In the genomic region with DNA sequence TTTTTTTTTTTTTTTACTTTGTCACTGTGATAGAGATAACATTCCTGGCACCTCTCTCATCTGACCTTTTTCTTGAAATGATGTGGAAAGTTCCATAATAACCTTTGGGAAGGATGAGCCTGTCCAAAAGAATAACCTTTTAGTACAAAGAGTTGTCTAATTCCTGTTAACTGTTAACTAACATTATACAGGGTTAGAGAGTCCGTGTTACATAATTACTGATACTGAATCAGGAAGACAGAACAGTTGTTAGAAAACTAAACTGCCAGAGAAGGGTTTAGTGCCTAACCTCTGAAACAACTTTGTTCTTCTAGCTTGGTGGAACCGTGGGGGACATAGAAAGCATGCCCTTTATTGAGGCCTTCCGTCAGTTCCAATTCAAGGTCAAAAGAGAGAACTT, we compare ENCODE assay signal across 1 cellular context.
TF ChIP-seq lines count a peak whose summit lies in the region.

No MANE protein-coding gene starts in this region.

TF ChIP-seq in liver, 16 proteins besides CTCF, POLR2A, EP300 and RAD21 (continued from another document):
- TF ChIP-seq REST (IDR thresholded peaks at IDR 0.05), result no peak
- TF ChIP-seq RXRA (IDR thresholded peaks at IDR 0.05), result peak; percentile 86 to 91
- no peak for TF ChIP-seq FOXA1 (IDR thresholded peaks at IDR 0.05)
- TF ChIP-seq ZBTB33 (IDR thresholded peaks at IDR 0.05), result peak; percentile 67
- TF ChIP-seq GABPA (IDR thresholded peaks at IDR 0.05 in 1 of 2, conservative IDR thresholded peaks at IDR 0.05 in 1 of 2), result no peak
- TF ChIP-seq HNF4G (IDR thresholded peaks at IDR 0.05), result peak; percentile 63
- TF ChIP-seq MAX (IDR thresholded peaks at IDR 0.05), result peak; percentile 46
- peak; percentile 70 for TF ChIP-seq TAF1 (conservative IDR thresholded peaks at IDR 0.05)
- peak; percentile 88 to 89 for TF ChIP-seq HNF4A (conservative IDR thresholded peaks at IDR 0.05)
- TF ChIP-seq SP1 (IDR thresholded peaks at IDR 0.05), result peak; percentile 60
- no peak for TF ChIP-seq FOXA2 (IDR thresholded peaks at IDR 0.05)
- TF ChIP-seq ATF3 (IDR thresholded peaks at IDR 0.05), result no peak
- peak in 1 of 2 donors; percentile 27 for TF ChIP-seq JUND (IDR thresholded peaks at IDR 0.05)
- peak; percentile 50 for TF ChIP-seq YY1 (IDR thresholded peaks at IDR 0.05)
